In genomic region chr7:46282155-46282554, GRCh38 we compare ENCODE assay signal across 22 cellular contexts.
DNase-seq lines count a peak whose midpoint lies in the region; ATAC-seq, FAIRE-seq and TF ChIP-seq lines count a peak whose summit lies in the region.
"Had no signal": no experiment of that assay in that cellular context is flagged by ENCODE, and none has a peak within 500 bp of the region (broad histone marks: within the 10 kb centered on the region; RNA-seq: fewer than 3 reads in every experiment).

No MANE protein-coding gene starts in this region.

- H2BK20ac ChIP-seq in H9 (ENCODE audit: low read depth, low read length, poor library complexity, severe bottlenecking), result no peak overlapping the region

- H3K18ac ChIP-seq in H9 (ENCODE audit: insufficient read length, low read depth, low read length) (peak overlapping the region; percentile 64), neuronal stem cell (ENCODE audit: low read length) (no peak overlapping the region)

- H3K9me3 Mint-ChIP-seq in H9, result peaks cover 0 to 2% of the 10 kb centered on the region in 2 experiments; a peak in 2 of 5 replicates
- H3K9me3 Mint-ChIP-seq in activated naive CD4-positive, alpha-beta T cell treated with anti-CD3 and anti-CD28 coated beads, Interleukin-2, amount 10 ng/mL, durations not matched to agents 7 days and 5 days, result no peaks in the 10 kb centered on the region
- H3K9me3 Mint-ChIP-seq: activated CD4-positive, alpha-beta T cell treated with anti-CD3 and anti-CD28 coated beads, Interleukin-2, amount 10 ng/mL, durations not matched to agents 24 days and 14 days had no signal

- peaks cover 0 to 4% (median 0%) of the 10 kb centered on the region in 3 experiments; a peak in 1 of 7 replicates for H3K36me3 Mint-ChIP-seq in H9 (ENCODE audit: insufficient read depth in 1 of 3, low read depth in 3 of 3)
- no peaks in the 10 kb centered on the region for H3K36me3 Mint-ChIP-seq in activated naive CD4-positive, alpha-beta T cell treated with anti-CD3 and anti-CD28 coated beads, Interleukin-2, amount 10 ng/mL, durations not matched to agents 7 days and 5 days
- H3K36me3 Mint-ChIP-seq: CD4-positive, CD25-positive, alpha-beta regulatory T cell had no signal

- no peak overlapping the region for H3K23ac ChIP-seq in H9 (ENCODE audit: insufficient read length, low read depth, low read length)
- H3K23ac ChIP-seq in neuronal stem cell (ENCODE audit: low read depth, low read length, poor library complexity), result no peak overlapping the region

- no peak overlapping the region for H2BK12ac ChIP-seq in H9 (ENCODE audit: insufficient read length, low read depth, low read length)
- no peak overlapping the region for H2BK12ac ChIP-seq in neuronal stem cell (ENCODE audit: low read length)

- H3K14ac ChIP-seq in H9 (ENCODE audit: insufficient read depth, low read length) (peak overlapping the region; percentile 36; the same call in 1 of the 2 replicates), neuronal stem cell (ENCODE audit: low read length) (no peak overlapping the region)

- H2BK120ac ChIP-seq in H9 (ENCODE audit: low read depth, low read length, poor library complexity, severe bottlenecking), result no peak overlapping the region
- no peak overlapping the region for H2BK120ac ChIP-seq in neuronal stem cell (ENCODE audit: low read depth, low read length)

- H3K9ac ChIP-seq in H9 (ENCODE audit: extremely low read depth, insufficient read length, low read length) (no peak overlapping the region), neuronal stem cell (ENCODE audit: low read depth, low read length, poor library complexity) (no peak overlapping the region)

- peaks cover 4% of the 10 kb centered on the region; the same call in 1 of the 2 replicates for H3K4me1 ChIP-seq in H9 (ENCODE audit: insufficient read depth, low read length)
- H3K4me1 ChIP-seq in neuronal stem cell (ENCODE audit: control insufficient read depth in 2 of 2, insufficient read depth in 1 of 2, low read depth in 1 of 2, low read length in 2 of 2), result peaks cover 14 to 45% of the 10 kb centered on the region in 2 donors
- H3K4me1 ChIP-seq: lower lobe of right lung, prostate gland, upper lobe of left lung had no signal

- H2BK5ac ChIP-seq in H9 (ENCODE audit: insufficient read length, low read length) (no peak overlapping the region), neuronal stem cell (ENCODE audit: low read length) (no peak overlapping the region)

- H3K4me2 ChIP-seq in H9 (ENCODE audit: insufficient read depth, insufficient read length, low read length) (no peak overlapping the region), neuronal stem cell (ENCODE audit: insufficient read depth, low read length, poor library complexity, severe bottlenecking) (no peak overlapping the region)

- H2AFZ ChIP-seq in H9 (ENCODE audit: low read length) (no peak overlapping the region), neuronal stem cell (ENCODE audit: low read length) (no peak overlapping the region)

- no peak for TF ChIP-seq CTCF in H9 (conservative IDR thresholded peaks at IDR 0.05)

- no peaks in the 10 kb centered on the region for H3K9me3 ChIP-seq in H9 (ENCODE audit: control insufficient read depth, low read depth, low read length)
- H3K9me3 ChIP-seq in neuronal stem cell (replicated peaks in 1 of 2; ENCODE audit: control insufficient read depth in 2 of 2, insufficient read depth in 1 of 2, low read depth in 1 of 2, low read length in 2 of 2), result peaks cover 0 to 2% of the 10 kb centered on the region in 2 donors
- H3K9me3 ChIP-seq: lower lobe of right lung, prostate gland, upper lobe of left lung had no signal

- peak overlapping the region; percentile 88 for H3T11ph ChIP-seq in H9 (ENCODE audit: low read length)

- H3K4me3 Mint-ChIP-seq in H9, result no peak overlapping the region
- H3K4me3 Mint-ChIP-seq in activated naive CD4-positive, alpha-beta T cell treated with anti-CD3 and anti-CD28 coated beads, Interleukin-2, amount 10 ng/mL, durations not matched to agents 7 days and 5 days, result no peak overlapping the region
- H3K4me3 Mint-ChIP-seq: activated CD4-positive, alpha-beta T cell treated with anti-CD3 and anti-CD28 coated beads, Interleukin-2, amount 10 ng/mL, durations not matched to agents 24 days and 14 days; CD4-positive, CD25-positive, alpha-beta regulatory T cell had no signal

- no peaks in the 10 kb centered on the region for H3K23me2 ChIP-seq in H9 (ENCODE audit: insufficient read length, low read depth, low read length, poor library complexity, severe bottlenecking)

- no peak for DNase-seq in H9
- DNase-seq in RCC 7860 (ENCODE audit: low spot score), result peak; percentile 46
- DNase-seq in iPS DF 19.7 (ENCODE audit: low read depth, low spot score), result peak; percentile 28
- DNase-seq in neuronal stem cell (ENCODE audit: low spot score), result peak; percentile 64
- DNase-seq in amniotic stem cell (lab: John Stamatoyannopoulos, UW), result no peak
- DNase-seq in activated naive CD4-positive, alpha-beta T cell treated with anti-CD3 and anti-CD28 coated beads, Interleukin-2, amount 10 ng/mL, durations not matched to agents 7 days and 5 days, result no peak
- DNase-seq: activated CD4-positive, alpha-beta T cell treated with anti-CD3 and anti-CD28 coated beads, Interleukin-2, amount 10 ng/mL, durations not matched to agents 24 days and 14 days; activated naive CD4-positive, alpha-beta T cell treated with anti-CD3 and anti-CD28 coated beads, Interleukin-2, amount 50 U/mL, for 16 hours; anterior cingulate cortex; CD4-positive, CD25-positive, alpha-beta regulatory T cell; central memory CD4-positive, alpha-beta T cell; DMS 273 treated with DMSO at 0.1 percent for 48 hours; islet precursor cell; lower lobe of right lung; NCI-H1092; NCI-H2029 treated with DMSO at 0.1 percent for 48 hours; NCI-H82; upper lobe of left lung had no signal

- peak overlapping the region in 2 of 3 experiments; percentile 12 to 38; a peak in 4 of 7 replicates for H3K27ac Mint-ChIP-seq in H9
- H3K27ac Mint-ChIP-seq in activated naive CD4-positive, alpha-beta T cell treated with anti-CD3 and anti-CD28 coated beads, Interleukin-2, amount 10 ng/mL, durations not matched to agents 7 days and 5 days, result no peak overlapping the region
- H3K27ac Mint-ChIP-seq: activated CD4-positive, alpha-beta T cell treated with anti-CD3 and anti-CD28 coated beads, Interleukin-2, amount 10 ng/mL, durations not matched to agents 24 days and 14 days; CD4-positive, CD25-positive, alpha-beta regulatory T cell had no signal

- no peaks in the 10 kb centered on the region for H4K20me1 ChIP-seq in H9 (ENCODE audit: control insufficient read depth, insufficient read depth, insufficient read length)

- H4K91ac ChIP-seq in H9 (ENCODE audit: insufficient read length, low read depth, low read length), result no peak overlapping the region
- H4K91ac ChIP-seq in neuronal stem cell (ENCODE audit: low read depth, low read length, poor library complexity), result no peak overlapping the region

- H2BK15ac ChIP-seq in H9 (ENCODE audit: low read depth, low read length) (no peak overlapping the region), neuronal stem cell (ENCODE audit: low read length) (no peak overlapping the region)

- H3K27ac ChIP-seq in H9 (ENCODE audit: insufficient read length, low read depth, low read length) (peak overlapping the region; percentile 75), neuronal stem cell (replicated peaks; ENCODE audit: low read length) (peak overlapping the region; percentile 81)
- H3K27ac ChIP-seq: lower lobe of right lung, prostate gland, upper lobe of left lung had no signal

- no peak overlapping the region for H3K56ac ChIP-seq in H9 (ENCODE audit: insufficient read length, low read depth, low read length)

- no peaks in the 10 kb centered on the region for H3K27me3 Mint-ChIP-seq in H9 (ENCODE audit: low read depth)
- no peaks in the 10 kb centered on the region for H3K27me3 Mint-ChIP-seq in activated naive CD4-positive, alpha-beta T cell treated with anti-CD3 and anti-CD28 coated beads, Interleukin-2, amount 10 ng/mL, durations not matched to agents 7 days and 5 days
- H3K27me3 Mint-ChIP-seq: activated CD4-positive, alpha-beta T cell treated with anti-CD3 and anti-CD28 coated beads, Interleukin-2, amount 10 ng/mL, durations not matched to agents 24 days and 14 days; CD4-positive, CD25-positive, alpha-beta regulatory T cell had no signal

- no peak overlapping the region for H3K4ac ChIP-seq in H9 (ENCODE audit: low read depth, low read length)
- no peak overlapping the region for H3K4ac ChIP-seq in neuronal stem cell (ENCODE audit: low read length)

- CTCF ChIA-PET in activated naive CD4-positive, alpha-beta T cell treated with anti-CD3 and anti-CD28 coated beads, Interleukin-2, amount 10 ng/mL, durations not matched to agents 7 days and 5 days (lab: Charles Lee), result no interaction called here

- H3K27me3 ChIP-seq in H9 (ENCODE audit: insufficient read depth, low read length), result no peaks in the 10 kb centered on the region
- no peaks in the 10 kb centered on the region for H3K27me3 ChIP-seq in neuronal stem cell (ENCODE audit: control insufficient read depth in 3 of 3, insufficient read depth in 3 of 3, low read depth in 1 of 3, low read length in 3 of 3)
- H3K27me3 ChIP-seq: upper lobe of left lung had no signal

- FAIRE-seq in RCC 7860 (lab: Jason Lieb, UNC), result peak; percentile 34

- WGBS in H9 (ENCODE audit: extremely low coverage, insufficient read length, low lambda C conversion rate), result no CpG with 5 or more reads among the region's 1 CpG
- WGBS in neuronal stem cell (ENCODE audit: extremely low coverage in 2 of 2, insufficient read length in 2 of 2, insufficient replicate concordance in 1 of 2), 2 donors, result no CpG with 5 or more reads among the region's 1 CpG

- H3K36me3 ChIP-seq in neuronal stem cell (replicated peaks in 1 of 2; ENCODE audit: control insufficient read depth in 2 of 2, insufficient read depth in 2 of 2, low read length in 2 of 2), result no peaks in the 10 kb centered on the region
- H3K36me3 ChIP-seq: lower lobe of right lung, prostate gland, upper lobe of left lung had no signal

- H3K4me1 Mint-ChIP-seq in H9, result peaks cover 37 to 38% of the 10 kb centered on the region in 2 experiments
- no peaks in the 10 kb centered on the region for H3K4me1 Mint-ChIP-seq in activated naive CD4-positive, alpha-beta T cell treated with anti-CD3 and anti-CD28 coated beads, Interleukin-2, amount 10 ng/mL, durations not matched to agents 7 days and 5 days
- H3K4me1 Mint-ChIP-seq: activated CD4-positive, alpha-beta T cell treated with anti-CD3 and anti-CD28 coated beads, Interleukin-2, amount 10 ng/mL, durations not matched to agents 24 days and 14 days; CD4-positive, CD25-positive, alpha-beta regulatory T cell had no signal

- H3K4me3 ChIP-seq in neuronal stem cell (ENCODE audit: low read length in 2 of 2), result no peak overlapping the region
- H3K4me3 ChIP-seq: lower lobe of right lung, prostate gland, upper lobe of left lung had no signal

- no peaks in the 10 kb centered on the region for H3K79me1 ChIP-seq in H9 (ENCODE audit: insufficient read depth, low read depth, low read length, poor library complexity, severe bottlenecking)
- no peaks in the 10 kb centered on the region for H3K79me1 ChIP-seq in neuronal stem cell (ENCODE audit: low read depth, low read length)

- no peak for ATAC-seq in GM18520 (IDR thresholded peaks at IDR 0.05; ENCODE audit: unreplicated experiment)
- no peak for ATAC-seq in GM21786 (IDR thresholded peaks at IDR 0.05; ENCODE audit: unreplicated experiment)
- ATAC-seq: lower lobe of right lung, Right ventricle myocardium inferior had no signal

- H3K79me2 ChIP-seq in H9 (ENCODE audit: insufficient read depth, low read length), result no peaks in the 10 kb centered on the region

- H4K5ac ChIP-seq in H9 (ENCODE audit: insufficient read length, low read depth, low read length), result no peak overlapping the region

- H4K8ac ChIP-seq in H9 (replicated peaks; ENCODE audit: insufficient read length, low read depth, low read length) (no peak overlapping the region), neuronal stem cell (ENCODE audit: low read depth, low read length) (no peak overlapping the region)

- H2AK5ac ChIP-seq in H9 (ENCODE audit: insufficient read length, low read length) (no peak overlapping the region), neuronal stem cell (ENCODE audit: low read depth, low read length) (no peak overlapping the region)

Comparison
In these comparisons a context has a peak if more than half of its experiments do, and no peak if none do; other contexts are left out.
1. DNase-seq: peak in RCC 7860 (single experiment), iPS DF 19.7 (single experiment) and neuronal stem cell (single experiment); none in H9 (single experiment), amniotic stem cell (single experiment) and activated naive CD4-positive, alpha-beta T cell treated with anti-CD3 and anti-CD28 coated beads, Interleukin-2, amount 10 ng/mL, durations not matched to agents 7 days and 5 days (single experiment).